In the genomic region with DNA sequence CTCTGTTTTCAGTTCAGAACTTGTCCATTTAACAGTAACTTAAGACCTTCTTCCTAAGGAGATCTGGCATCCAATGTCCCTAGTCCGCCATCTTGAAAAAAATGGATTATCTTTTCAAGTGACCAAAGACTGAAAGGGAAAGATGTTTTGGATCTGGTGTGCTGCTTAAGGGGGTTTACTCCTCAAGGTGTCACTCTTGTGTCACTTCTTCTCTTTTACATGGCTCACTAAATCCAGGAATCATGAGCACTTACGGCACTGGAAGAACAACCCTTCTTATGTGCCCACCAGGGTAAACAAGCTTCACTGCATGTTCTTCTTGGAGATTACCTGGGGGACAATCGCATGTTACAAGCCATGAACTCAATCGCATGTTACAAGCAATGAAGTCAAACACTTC, we compare ENCODE assay signal across 20 cellular contexts. TPM values are rescaled to one million over a fixed set of nuclear protein-coding genes. Genes with fewer than 3 reads are reported as not detected.
"Had no signal": no experiment of that assay in that cellular context is flagged by ENCODE, and none has a peak within 500 bp of the region (broad histone marks: within the 10 kb centered on the region; RNA-seq: fewer than 3 reads in every experiment).

No MANE protein-coding gene starts in this region.

- DNase-seq: activated CD4-positive, alpha-beta T cell treated with anti-CD3 and anti-CD28 coated beads, Interleukin-2, amount 50 U/mL, for 4 hours; activated CD4-positive, CD25-positive, alpha-beta regulatory T cell treated with anti-CD3 and anti-CD28 coated beads, Interleukin-2, amount 50 U/mL, for 72 hours; activated naive CD4-positive, alpha-beta T cell treated with anti-CD3 and anti-CD28 coated beads for 36 hours; activated naive CD8-positive, alpha-beta T cell treated with anti-CD3 and anti-CD28 coated beads, Interleukin-2, amount 50 U/mL, for 24 hours; kidney; left lung; mammary epithelial cell; mucosa of descending colon; natural killer cell; nucleus accumbens; stimulated activated CD4-positive, alpha-beta T cell treated with anti-CD3 and anti-CD28 coated beads, Interleukin-15, amount 100 ng/mL, for 24 hours; stimulated activated CD4-positive, alpha-beta T cell treated with anti-CD3 and anti-CD28 coated beads, Interleukin-4, amount 100 ng/mL, for 1 hour; stimulated activated naive CD4-positive, alpha-beta T cell had no signal

- ATAC-seq: activated naive CD8-positive, alpha-beta T cell treated with anti-CD3 and anti-CD28 coated beads, Interleukin-2, amount 50 U/mL, for 24 hours; left lung; mucosa of descending colon; natural killer cell had no signal

- H3K4me3 Mint-ChIP-seq: activated naive CD4-positive, alpha-beta T cell treated with anti-CD3 and anti-CD28 coated beads for 36 hours; activated naive CD8-positive, alpha-beta T cell treated with anti-CD3 and anti-CD28 coated beads, Interleukin-2, amount 50 U/mL, for 24 hours; natural killer cell had no signal

- H3K4me1 Mint-ChIP-seq: activated naive CD8-positive, alpha-beta T cell treated with anti-CD3 and anti-CD28 coated beads, Interleukin-2, amount 50 U/mL, for 24 hours; natural killer cell had no signal

- H3K4me3 ChIP-seq: ascending aorta, left lung, mucosa of descending colon, skin epidermis, tibial artery had no signal

- H3K4me1 ChIP-seq: ascending aorta, left lung, tibial artery had no signal

- H3K27ac ChIP-seq: ascending aorta, left lung, skin epidermis, tibial artery had no signal

- H3K27ac Mint-ChIP-seq: activated naive CD4-positive, alpha-beta T cell treated with anti-CD3 and anti-CD28 coated beads for 36 hours; activated naive CD8-positive, alpha-beta T cell treated with anti-CD3 and anti-CD28 coated beads, Interleukin-2, amount 50 U/mL, for 24 hours; activated T-helper 2 cell treated with anti-CD3 and anti-CD28 coated beads, Interferon-gamma antibody, Interleukin-2, Interleukin-4, amounts not matched to agents 10 μg/mL and 5 μg/mL and 100 μg/mL, durations not matched to agents 14 hours and 24 hours and 36 hours; natural killer cell had no signal

- H3K27me3 ChIP-seq: ascending aorta had no signal

RNA-seq across cellular contexts. Expression of gene ANXA8, which starts 43.7 kb away (rescaled TPM):
- total RNA-seq: activated naive CD4-positive, alpha-beta T cell treated with anti-CD3 and anti-CD28 coated beads for 36 hours; ascending aorta; dermis microvascular lymphatic vessel endothelial cell; natural killer cell; posterior vena cava had no signal

RNA-seq across cellular contexts. Expression of gene FAM25G, which starts 51.3 kb away (rescaled TPM):
- total RNA-seq: activated naive CD4-positive, alpha-beta T cell treated with anti-CD3 and anti-CD28 coated beads for 36 hours; activated T-helper 2 cell treated with anti-CD3 and anti-CD28 coated beads, Interferon-gamma antibody, Interleukin-2, Interleukin-4, amounts not matched to agents 10 μg/mL and 5 μg/mL and 100 μg/mL, durations not matched to agents 14 hours and 24 hours and 36 hours; ascending aorta; dermis microvascular lymphatic vessel endothelial cell; kidney; left lung; natural killer cell; posterior vena cava; subcutaneous adipose tissue had no signal

RNA-seq across cellular contexts. Expression of gene ZNF488, which starts 56.1 kb away (rescaled TPM):
- total RNA-seq: ascending aorta, natural killer cell, posterior vena cava had no signal
